In the genomic region with DNA sequence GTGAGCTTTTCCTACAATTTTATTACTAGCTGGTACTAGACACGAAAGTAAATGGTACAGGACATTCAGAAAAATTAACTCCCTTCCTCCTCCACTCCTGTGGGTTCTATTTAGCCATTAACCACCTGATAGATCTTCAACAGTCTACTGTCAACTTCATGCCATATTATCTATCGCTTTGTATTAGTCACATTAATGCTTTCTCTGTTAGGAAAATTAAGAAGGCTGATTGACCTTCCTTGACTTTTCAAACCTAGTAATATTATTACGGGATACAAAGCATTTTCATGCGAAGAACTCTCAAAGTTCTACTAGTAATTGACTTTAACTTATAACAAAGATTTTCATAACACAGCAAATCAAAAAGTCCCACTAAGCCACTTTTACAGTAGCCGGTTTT, we compare ENCODE assay signal across 8 cellular contexts. TPM values are rescaled to one million over a fixed set of nuclear protein-coding genes. Genes with fewer than 3 reads are reported as not detected.
DNase-seq lines count a peak whose midpoint lies in the region; ATAC-seq and TF ChIP-seq lines count a peak whose summit lies in the region.

No MANE protein-coding gene starts in this region.

- no peaks in the 10 kb centered on the region for H3K27me3 Mint-ChIP-seq in activated CD4-positive, alpha-beta T cell treated with anti-CD3 and anti-CD28 coated beads, Interleukin-2, amount 10 ng/mL, durations not matched to agents 7 days and 5 days
- H3K27me3 Mint-ChIP-seq in activated naive CD8-positive, alpha-beta T cell treated with anti-CD3 and anti-CD28 coated beads for 36 hours = no peaks in the 10 kb centered on the region

- no peaks in the 10 kb centered on the region for H3K9me3 ChIP-seq in testis

- no peaks in the 10 kb centered on the region for H3K36me3 ChIP-seq in kidney epithelial cell (ENCODE audit: control insufficient read depth, insufficient read depth, low read length)
- no peaks in the 10 kb centered on the region for H3K36me3 ChIP-seq in testis (ENCODE audit: low read depth, missing control alignments)

- no peak for DNase-seq in activated CD4-positive, alpha-beta T cell treated with anti-CD3 and anti-CD28 coated beads, Interleukin-2, amount 10 ng/mL, durations not matched to agents 7 days and 5 days
- DNase-seq in activated CD4-positive, alpha-beta T cell treated with anti-CD3 and anti-CD28 coated beads, Interleukin-2, amount 50 U/mL, for 48 hours = no peak
- no peak for DNase-seq in activated naive CD8-positive, alpha-beta T cell treated with anti-CD3 and anti-CD28 coated beads for 36 hours
- DNase-seq in kidney epithelial cell (ENCODE audit: low read depth) (no peak), testis (no peak), anterior cingulate cortex (lab: John Stamatoyannopoulos, UW) (no peak), AG20443 (ENCODE audit: low spot score) (no peak)

- TF ChIP-seq CTCF in kidney epithelial cell (IDR thresholded peaks at IDR 0.05; ENCODE audit: insufficient read depth, low read length, poor library complexity, severe bottlenecking) = no peak
- TF ChIP-seq CTCF in testis (IDR thresholded peaks at IDR 0.05) = no peak

- WGBS in testis, 2 donors = 16 to 22% methylated on average over 5 of the region's 5 CpGs

- TF ChIP-seq POLR2A in testis (IDR thresholded peaks at IDR 0.05) = no peak

- no peaks in the 10 kb centered on the region for H3K27me3 ChIP-seq in kidney epithelial cell (ENCODE audit: control insufficient read depth, insufficient read depth, low read length)
- no peaks in the 10 kb centered on the region for H3K27me3 ChIP-seq in testis

- H3K4me1 Mint-ChIP-seq in activated CD4-positive, alpha-beta T cell treated with anti-CD3 and anti-CD28 coated beads, Interleukin-2, amount 10 ng/mL, durations not matched to agents 7 days and 5 days = peaks cover 44% of the 10 kb centered on the region
- peaks cover 42% of the 10 kb centered on the region for H3K4me1 Mint-ChIP-seq in activated naive CD8-positive, alpha-beta T cell treated with anti-CD3 and anti-CD28 coated beads for 36 hours

- H3K4me3 Mint-ChIP-seq in activated CD4-positive, alpha-beta T cell treated with anti-CD3 and anti-CD28 coated beads, Interleukin-2, amount 10 ng/mL, durations not matched to agents 7 days and 5 days = peak overlapping the region; percentile 89
- H3K4me3 Mint-ChIP-seq in activated naive CD8-positive, alpha-beta T cell treated with anti-CD3 and anti-CD28 coated beads for 36 hours = peak overlapping the region; percentile 98

- peaks cover 9% of the 10 kb centered on the region for H3K9me3 Mint-ChIP-seq in activated CD4-positive, alpha-beta T cell treated with anti-CD3 and anti-CD28 coated beads, Interleukin-2, amount 10 ng/mL, durations not matched to agents 7 days and 5 days
- H3K9me3 Mint-ChIP-seq in activated naive CD8-positive, alpha-beta T cell treated with anti-CD3 and anti-CD28 coated beads for 36 hours = peaks cover 8% of the 10 kb centered on the region

- peak overlapping the region; percentile 92 for H3K27ac Mint-ChIP-seq in activated CD4-positive, alpha-beta T cell treated with anti-CD3 and anti-CD28 coated beads, Interleukin-2, amount 10 ng/mL, durations not matched to agents 7 days and 5 days
- H3K27ac Mint-ChIP-seq in activated naive CD8-positive, alpha-beta T cell treated with anti-CD3 and anti-CD28 coated beads for 36 hours = peak overlapping the region; percentile 89

- ATAC-seq in GM21529 (IDR thresholded peaks at IDR 0.05; ENCODE audit: unreplicated experiment) = no peak

- H3K4me3 ChIP-seq in kidney epithelial cell (ENCODE audit: low read depth, low read length) (peak overlapping the region; percentile 96), testis (peak overlapping the region; percentile 90 to 95)

- POLR2A ChIA-PET in activated CD4-positive, alpha-beta T cell treated with anti-CD3 and anti-CD28 coated beads, Interleukin-2, amount 10 ng/mL, durations not matched to agents 7 days and 5 days (lab: Charles Lee) = interaction anchor here (0.6 kb wide), 1 partner anchor 415 kb away, joined by 3 read pairs; no protein-coding TSS in a partner anchor

- intact Hi-C loops in testis (cut with DNase I; ENCODE audit: low total_unique reads) = no loop called here

- peaks cover 20% of the 10 kb centered on the region for H3K36me3 Mint-ChIP-seq in activated CD4-positive, alpha-beta T cell treated with anti-CD3 and anti-CD28 coated beads, Interleukin-2, amount 10 ng/mL, durations not matched to agents 7 days and 5 days (ENCODE audit: low read depth)
- peaks cover 36% of the 10 kb centered on the region for H3K36me3 Mint-ChIP-seq in activated naive CD8-positive, alpha-beta T cell treated with anti-CD3 and anti-CD28 coated beads for 36 hours

- peaks cover 22% of the 10 kb centered on the region for H3K4me1 ChIP-seq in testis

- CTCF ChIA-PET in activated CD4-positive, alpha-beta T cell treated with anti-CD3 and anti-CD28 coated beads, Interleukin-2, amount 10 ng/mL, durations not matched to agents 7 days and 5 days (lab: Charles Lee) = interaction anchor here (1.0 to 1.9 kb wide), 4 partner anchors 8 to 53 kb away, joined by 3 to 5 read pairs (median 3); no protein-coding TSS in a partner anchor

- no peak overlapping the region for H3K27ac ChIP-seq in testis

RNA-seq across cellular contexts. Expression of a gene that starts 1.2 kb away (rescaled TPM):
- total RNA-seq in activated CD4-positive, alpha-beta T cell treated with anti-CD3 and anti-CD28 coated beads, Interleukin-2, amount 10 ng/mL, durations not matched to agents 7 days and 5 days = 10 to 100 TPM; 18.5 to 20.1 TPM
- total RNA-seq in activated naive CD8-positive, alpha-beta T cell treated with anti-CD3 and anti-CD28 coated beads for 36 hours = 10 to 100 TPM; 37.0 to 39.0 TPM
- 29.2 and 33.4 TPM in 2 replicates for total RNA-seq in kidney epithelial cell
- total RNA-seq in testis = 10 to 100 TPM; 45.3 to 47.4 TPM
- polyA plus RNA-seq in testis (ENCODE audit: insufficient read depth, low read depth, low replicate concordance) = 45.7 TPM
